ENCODE assay signal across 13 cellular contexts in the genomic region with DNA sequence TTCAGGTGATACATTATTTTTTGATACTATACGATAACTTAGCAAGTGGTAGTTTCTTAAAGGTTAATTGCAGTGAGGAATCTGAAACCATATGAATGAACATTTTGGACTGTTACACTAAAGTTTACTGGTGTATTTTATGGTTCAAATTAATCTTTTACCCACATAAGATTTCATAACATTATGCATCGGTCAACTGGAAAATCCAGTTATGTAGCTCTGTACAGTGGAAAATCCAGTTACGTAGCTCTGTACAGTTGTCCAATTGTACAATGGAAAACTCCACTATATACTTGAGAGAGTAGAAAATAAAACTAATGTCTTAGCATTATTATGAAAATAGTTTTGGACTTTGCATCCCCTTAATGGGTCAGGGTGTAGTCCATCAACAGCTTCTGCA. TPM values are rescaled to one million over a fixed set of nuclear protein-coding genes. Genes with fewer than 3 reads are reported as not detected.
DNase-seq lines count a peak whose midpoint lies in the region; ATAC-seq, FAIRE-seq and TF ChIP-seq lines count a peak whose summit lies in the region.
"Had no signal": no experiment of that assay in that cellular context is flagged by ENCODE, and none has a peak within 500 bp of the region (broad histone marks: within the 10 kb centered on the region; RNA-seq: fewer than 3 reads in every experiment).

No MANE protein-coding gene starts in this region.

- H3K4me3 Mint-ChIP-seq in activated naive CD4-positive, alpha-beta T cell treated with anti-CD3 and anti-CD28 coated beads for 36 hours, result peak overlapping the region; percentile 91
- peak overlapping the region; percentile 92 for H3K4me3 Mint-ChIP-seq in activated CD8-positive, alpha-beta T cell treated with anti-CD3 and anti-CD28 coated beads for 36 hours

- TF ChIP-seq EP300 in suprapubic skin (IDR thresholded peaks at IDR 0.05), result no peak

- no peaks in the 10 kb centered on the region for H3K9me3 Mint-ChIP-seq in activated naive CD4-positive, alpha-beta T cell treated with anti-CD3 and anti-CD28 coated beads for 36 hours
- H3K9me3 Mint-ChIP-seq in activated CD8-positive, alpha-beta T cell treated with anti-CD3 and anti-CD28 coated beads for 36 hours, result no peaks in the 10 kb centered on the region

- no peak for ATAC-seq in activated CD8-positive, alpha-beta T cell treated with anti-CD3 and anti-CD28 coated beads for 36 hours
- ATAC-seq in GM21381 (IDR thresholded peaks at IDR 0.05; ENCODE audit: unreplicated experiment), result no peak

- H4K20me1 ChIP-seq in keratinocyte (ENCODE audit: control insufficient read depth, extremely low read depth, insufficient read depth, low read length), result no peaks in the 10 kb centered on the region

- H3K4me1 ChIP-seq in keratinocyte (ENCODE audit: control insufficient read depth, extremely low read depth, insufficient read depth, low read length) (peaks cover 35% of the 10 kb centered on the region), suprapubic skin (peaks cover 41% of the 10 kb centered on the region)

- POLR2A ChIA-PET in activated CD8-positive, alpha-beta T cell treated with anti-CD3 and anti-CD28 coated beads for 36 hours (lab: Charles Lee), result interaction anchor here (0.6 to 10.0 kb wide), 4 partner anchors 18 to 303 kb away, joined by 3 to 91 read pairs (median 11); no protein-coding TSS in a partner anchor

- no peaks in the 10 kb centered on the region for H3K27me3 Mint-ChIP-seq in activated naive CD4-positive, alpha-beta T cell treated with anti-CD3 and anti-CD28 coated beads for 36 hours (ENCODE audit: low read depth)
- no peaks in the 10 kb centered on the region for H3K27me3 Mint-ChIP-seq in activated CD8-positive, alpha-beta T cell treated with anti-CD3 and anti-CD28 coated beads for 36 hours

- no peak overlapping the region for H3K27ac Mint-ChIP-seq in activated naive CD4-positive, alpha-beta T cell treated with anti-CD3 and anti-CD28 coated beads for 36 hours
- H3K27ac Mint-ChIP-seq in activated CD8-positive, alpha-beta T cell treated with anti-CD3 and anti-CD28 coated beads for 36 hours, result peak overlapping the region; percentile 92

- intact Hi-C loops in activated naive CD4-positive, alpha-beta T cell treated with anti-CD3 and anti-CD28 coated beads for 36 hours (cut with micrococcal nuclease), result loop anchor here (2.0 kb wide), 1 partner anchor 22 kb away; no protein-coding TSS in a partner anchor
- intact Hi-C loops in activated CD8-positive, alpha-beta T cell treated with anti-CD3 and anti-CD28 coated beads for 36 hours (cut with micrococcal nuclease), result no loop called here

- no peak for TF ChIP-seq POLR2A in suprapubic skin (IDR thresholded peaks at IDR 0.05)

- H3K79me2 ChIP-seq in keratinocyte (ENCODE audit: control insufficient read depth, insufficient read depth, low read length), result peaks cover 29% of the 10 kb centered on the region

- peak overlapping the region; percentile 89 for H3K4me2 ChIP-seq in keratinocyte (ENCODE audit: control insufficient read depth, extremely low read depth, insufficient read depth, low read depth, low read length)

- no peak overlapping the region for H2AFZ ChIP-seq in keratinocyte (ENCODE audit: control insufficient read depth, low read length)

- H3K27me3 ChIP-seq in keratinocyte (ENCODE audit: control insufficient read depth, extremely low read depth, insufficient read depth, low read length) (no peaks in the 10 kb centered on the region), suprapubic skin (no peaks in the 10 kb centered on the region)

- H3K4me1 Mint-ChIP-seq in activated naive CD4-positive, alpha-beta T cell treated with anti-CD3 and anti-CD28 coated beads for 36 hours (ENCODE audit: low read depth), result peaks cover 40% of the 10 kb centered on the region
- peaks cover 42% of the 10 kb centered on the region for H3K4me1 Mint-ChIP-seq in activated CD8-positive, alpha-beta T cell treated with anti-CD3 and anti-CD28 coated beads for 36 hours (ENCODE audit: low read depth)

- no peak for DNase-seq in activated naive CD4-positive, alpha-beta T cell treated with anti-CD3 and anti-CD28 coated beads for 36 hours
- DNase-seq in activated naive CD4-positive, alpha-beta T cell (lab: John Stamatoyannopoulos, UW), result no peak
- no peak for DNase-seq in activated CD8-positive, alpha-beta T cell treated with anti-CD3 and anti-CD28 coated beads for 36 hours
- DNase-seq in keratinocyte (ENCODE audit: low read depth, low spot score) (no peak), suprapubic skin (ENCODE audit: low spot score in 2 of 2) (no peak), HCEC 1CT (no peak), NCI-H2029 (lab: John Stamatoyannopoulos, UW) (no peak)
- DNase-seq: anterior cingulate cortex, MM.1S, posterior cingulate gyrus, SIG-M5 had no signal

- TF ChIP-seq CTCF in activated CD8-positive, alpha-beta T cell treated with anti-CD3 and anti-CD28 coated beads for 36 hours (IDR thresholded peaks at IDR 0.05), result no peak
- TF ChIP-seq CTCF in keratinocyte (optimal IDR thresholded peaks at IDR 0.05 in 1 of 3, IDR thresholded peaks at IDR 0.05 in 1 of 3, conservative IDR thresholded peaks at IDR 0.05 in 1 of 3; ENCODE audit: extremely low read depth in 1 of 3, insufficient read depth in 2 of 3, low read length in 3 of 3), result no peak
- no peak for TF ChIP-seq CTCF in suprapubic skin (IDR thresholded peaks at IDR 0.05)

- no peaks in the 10 kb centered on the region for H3K36me3 ChIP-seq in keratinocyte (ENCODE audit: control insufficient read depth in 2 of 2, extremely low read depth in 1 of 2, insufficient read depth in 2 of 2, low read length in 2 of 2)
- H3K36me3 ChIP-seq in suprapubic skin, result no peaks in the 10 kb centered on the region

- H3K36me3 Mint-ChIP-seq in activated naive CD4-positive, alpha-beta T cell treated with anti-CD3 and anti-CD28 coated beads for 36 hours (ENCODE audit: low read depth), result peaks cover 8% of the 10 kb centered on the region
- H3K36me3 Mint-ChIP-seq in activated CD8-positive, alpha-beta T cell treated with anti-CD3 and anti-CD28 coated beads for 36 hours (ENCODE audit: low read depth), result peaks cover 29% of the 10 kb centered on the region

- dilution Hi-C loops in keratinocyte (cut with MboI; ENCODE audit: extremely low pct_ligation_motif_present, low sequenced_read_pairs), result no loop called here

- no peak for FAIRE-seq in keratinocyte (lab: Jason Lieb, UNC)

- H3K9ac ChIP-seq in keratinocyte (ENCODE audit: control insufficient read depth, extremely low read depth, insufficient read depth, low read length), result no peak overlapping the region

- 56% methylated on average over 3 of the region's 3 CpGs for WGBS in suprapubic skin

- no peaks in the 10 kb centered on the region for H3K9me1 ChIP-seq in keratinocyte (ENCODE audit: control insufficient read depth, extremely low read depth, insufficient read depth, low read length)

- H3K27ac ChIP-seq in keratinocyte (ENCODE audit: control insufficient read depth, insufficient read depth, low read length) (no peak overlapping the region), suprapubic skin (peak overlapping the region; percentile 99)

- H3K9me3 ChIP-seq in keratinocyte (ENCODE audit: control insufficient read depth, low read depth, low read length) (no peaks in the 10 kb centered on the region), suprapubic skin (no peaks in the 10 kb centered on the region)

- CTCF ChIA-PET in activated naive CD4-positive, alpha-beta T cell treated with anti-CD3 and anti-CD28 coated beads for 36 hours (lab: Charles Lee), result interaction anchor here (0.9 to 12.4 kb wide), 6 partner anchors 16 to 68 kb away, joined by 3 to 163 read pairs (median 8); partner anchors contain the start of gene GPR18
- CTCF ChIA-PET in activated CD8-positive, alpha-beta T cell treated with anti-CD3 and anti-CD28 coated beads for 36 hours (lab: Charles Lee), result interaction anchor here (1.5 to 12.7 kb wide), 6 partner anchors 14 to 238 kb away, joined by 4 to 168 read pairs (median 8); no protein-coding TSS in a partner anchor

- no peak overlapping the region for H3K4me3 ChIP-seq in keratinocyte (ENCODE audit: control insufficient read depth in 2 of 3, extremely low read depth in 1 of 3, insufficient read depth in 2 of 3, low read depth in 1 of 3, low read length in 3 of 3)
- no peak overlapping the region for H3K4me3 ChIP-seq in suprapubic skin

RNA-seq across cellular contexts. Expression of gene UBAC2, which starts 2.0 kb away (rescaled TPM):
- total RNA-seq in activated naive CD4-positive, alpha-beta T cell treated with anti-CD3 and anti-CD28 coated beads for 36 hours, result 10 to 100 TPM; 43.4 to 44.9 TPM
- 10 to 100 TPM; 63.7 to 68.4 TPM for total RNA-seq in activated CD8-positive, alpha-beta T cell treated with anti-CD3 and anti-CD28 coated beads for 36 hours
- polyA plus RNA-seq in keratinocyte, result 82.8 to 104 TPM (median 91.7 TPM) in 3 replicates
- 35.3 TPM for polyA plus RNA-seq in keratinocyte (2011; ENCODE audit: low read depth)
- polyA plus RNA-seq in keratinocyte (2011; cell fraction: cytosol; rRNA removed), result 58.2 and 79.9 TPM in 2 replicates
- 82.6 and 91.2 TPM in 2 replicates for polyA plus RNA-seq in keratinocyte (2011; cell fraction: nucleus; rRNA removed)
- polyA plus RNA-seq in keratinocyte (2012; ENCODE audit: low replicate concordance), result 52.7 and 67.4 TPM in 2 replicates
- 38.7 to 51.7 TPM (median 46.6 TPM) in 3 replicates for polyA minus RNA-seq in keratinocyte
- 43.5 TPM for polyA minus RNA-seq in keratinocyte (2011; cell fraction: cytosol; rRNA and poly(A)+ RNA removed)
- 37.5 and 62.9 TPM in 2 replicates for polyA minus RNA-seq in keratinocyte (2011; cell fraction: nucleus; rRNA and poly(A)+ RNA removed)
- 100 to 1,000 TPM in 2 of 4 donors, 10 to 100 TPM in 2; 67.3 to 111 (median 93.8) TPM for total RNA-seq in suprapubic skin

RNA-seq across cellular contexts. Expression of gene GPR18, which starts 59.5 kb away (rescaled TPM):
- 1 to 10 TPM; 2.4 TPM for total RNA-seq in activated naive CD4-positive, alpha-beta T cell treated with anti-CD3 and anti-CD28 coated beads for 36 hours
- 10 to 100 TPM; 11.4 to 11.6 TPM for total RNA-seq in activated CD8-positive, alpha-beta T cell treated with anti-CD3 and anti-CD28 coated beads for 36 hours
- not detected in 3 replicates for polyA plus RNA-seq in keratinocyte
- not detected for polyA plus RNA-seq in keratinocyte (2011; ENCODE audit: low read depth)
- polyA plus RNA-seq in keratinocyte (2011; cell fraction: cytosol; rRNA removed), result not detected in 2 replicates
- not detected in 2 replicates for polyA plus RNA-seq in keratinocyte (2011; cell fraction: nucleus; rRNA removed)
- 0.68 TPM in 1 of 2 replicates, not detected in the other for polyA plus RNA-seq in keratinocyte (2012; ENCODE audit: low replicate concordance)
- not detected in 3 replicates for polyA minus RNA-seq in keratinocyte
- polyA minus RNA-seq in keratinocyte (2011; cell fraction: cytosol; rRNA and poly(A)+ RNA removed), result not detected
- polyA minus RNA-seq in keratinocyte (2011; cell fraction: nucleus; rRNA and poly(A)+ RNA removed), result not detected in 2 replicates
- total RNA-seq in suprapubic skin, result not detected
- total RNA-seq: lower leg skin had no signal
